Comparison of ENCODE assay signal across 1 cellular context in genomic region chr19:6529351-6529750, GRCh38.
TF ChIP-seq lines count a peak whose summit lies in the region.

No MANE protein-coding gene starts in this region.

TF ChIP-seq in K562, 482 proteins besides CTCF, POLR2A, EP300 and RAD21 (continued from another document and continues in another):
- no peak for TF ChIP-seq E2F5 (CRISPR knock-in tag; IDR thresholded peaks at IDR 0.05)
- TF ChIP-seq THRB (CRISPR knock-in tag; conservative IDR thresholded peaks at IDR 0.05): 0 out of 2 replicates have a peak, but pooled peaks have one; percentile 15
- TF ChIP-seq NKRF (IDR thresholded peaks at IDR 0.05; ENCODE audit: borderline replicate concordance): 0 out of 2 replicates have a peak, but pooled peaks have one; percentile 52
- no peak for TF ChIP-seq NCOA2 (IDR thresholded peaks at IDR 0.05; ENCODE audit: partially characterized antibody in 2 of 2)
- TF ChIP-seq PHF20 (IDR thresholded peaks at IDR 0.05; ENCODE audit: partially characterized antibody): peak; percentile 66
- no peak for TF ChIP-seq CGGBP1 (CRISPR knock-in tag; IDR thresholded peaks at IDR 0.05)
- no peak for TF ChIP-seq CEBPG (CRISPR knock-in tag; IDR thresholded peaks at IDR 0.05)
- TF ChIP-seq CEBPG (tag; conservative IDR thresholded peaks at IDR 0.05 in 1 of 2, IDR thresholded peaks at IDR 0.05 in 1 of 2): no peak
- no peak for TF ChIP-seq POLR3A (IDR thresholded peaks at IDR 0.05; ENCODE audit: borderline replicate concordance, extremely low read depth, insufficient read depth, insufficient read length)
- TF ChIP-seq FIP1L1 (IDR thresholded peaks at IDR 0.05; ENCODE audit: low read depth, low read length, poor library complexity, severe bottlenecking): no peak
- TF ChIP-seq ASH1L (IDR thresholded peaks at IDR 0.05; ENCODE audit: borderline replicate concordance, low read depth, partially characterized antibody): no peak
- no peak for TF ChIP-seq MTF1 (CRISPR knock-in tag; IDR thresholded peaks at IDR 0.05; ENCODE audit: borderline replicate concordance)
- no peak for TF ChIP-seq PBX2 (CRISPR knock-in tag; IDR thresholded peaks at IDR 0.05; ENCODE audit: low read depth)
- TF ChIP-seq PBX2 (tag; conservative IDR thresholded peaks at IDR 0.05; ENCODE audit: low read depth): no peak
- TF ChIP-seq ARID2 (IDR thresholded peaks at IDR 0.05): peak; percentile 56; the same call in 1 of the 2 replicates
- 0 out of 2 replicates have a peak, but pooled peaks have one; percentile 32 for TF ChIP-seq ZBTB26 (CRISPR knock-in tag; IDR thresholded peaks at IDR 0.05)
- peak; percentile 45 to 72; a peak in 2 of 4 replicates for TF ChIP-seq MLLT1 (IDR thresholded peaks at IDR 0.05)
- TF ChIP-seq NCOA6 (IDR thresholded peaks at IDR 0.05): no peak
- TF ChIP-seq MBD2 (IDR thresholded peaks at IDR 0.05; ENCODE audit: borderline replicate concordance, low read depth): no peak
- TF ChIP-seq TFAP4 (CRISPR knock-in tag; IDR thresholded peaks at IDR 0.05; ENCODE audit: borderline replicate concordance): no peak
- TF ChIP-seq KHSRP (IDR thresholded peaks at IDR 0.05): no peak
- no peak for TF ChIP-seq ZNF318 (IDR thresholded peaks at IDR 0.05; ENCODE audit: borderline replicate concordance in 1 of 2, low read depth in 1 of 2)
- TF ChIP-seq ZNF644 (tag; IDR thresholded peaks at IDR 0.05; ENCODE audit: low read depth): no peak
- TF ChIP-seq TGIF2 (CRISPR knock-in tag; IDR thresholded peaks at IDR 0.05): no peak
- no peak for TF ChIP-seq SETDB1 (IDR thresholded peaks at IDR 0.05; ENCODE audit: low read length)
- no peak for TF ChIP-seq PHF21A (IDR thresholded peaks at IDR 0.05; ENCODE audit: borderline replicate concordance, low read depth)
- TF ChIP-seq XRCC4 (IDR thresholded peaks at IDR 0.05; ENCODE audit: extremely low read depth, insufficient read depth, insufficient read length): no peak
- TF ChIP-seq ETS2 (tag; IDR thresholded peaks at IDR 0.05; ENCODE audit: borderline replicate concordance, poor library complexity, severe bottlenecking): no peak
- no peak for TF ChIP-seq ZNF445 (CRISPR knock-in tag; IDR thresholded peaks at IDR 0.05; ENCODE audit: low read depth)
- no peak for TF ChIP-seq MLX (CRISPR knock-in tag; conservative IDR thresholded peaks at IDR 0.05)
- no peak for TF ChIP-seq THAP7 (CRISPR knock-in tag; IDR thresholded peaks at IDR 0.05)
- TF ChIP-seq ZNF707 (CRISPR knock-in tag; conservative IDR thresholded peaks at IDR 0.05): no peak
- peak in 1 of 2 experiments; percentile 7; a peak in 1 of 4 replicates for TF ChIP-seq KDM1A (IDR thresholded peaks at IDR 0.05)
- no peak for TF ChIP-seq ZNF444 (CRISPR knock-in tag; IDR thresholded peaks at IDR 0.05)
